In genomic region chr2:197140045-197140444, GRCh38 we compare ENCODE assay signal across 25 cellular contexts.
DNase-seq lines count a peak whose midpoint lies in the region; ATAC-seq, FAIRE-seq and TF ChIP-seq lines count a peak whose summit lies in the region.
"Had no signal": no experiment of that assay in that cellular context is flagged by ENCODE, and none has a peak within 500 bp of the region (broad histone marks: within the 10 kb centered on the region; RNA-seq: fewer than 3 reads in every experiment).

No MANE protein-coding gene starts in this region.

- H3K4me1 Mint-ChIP-seq in activated CD4-positive, alpha-beta memory T cell treated with anti-CD3 and anti-CD28 coated beads, Interleukin-2, amount 10 ng/mL, durations not matched to agents 7 days and 5 days: peaks cover 79% of the 10 kb centered on the region
- peaks cover 71% of the 10 kb centered on the region for H3K4me1 Mint-ChIP-seq in activated CD4-positive, alpha-beta memory T cell treated with anti-CD3 and anti-CD28 coated beads for 36 hours (ENCODE audit: low read depth)
- H3K4me1 Mint-ChIP-seq in activated T-helper 17 cell treated with anti-CD3 and anti-CD28 coated beads, Interleukin-2, amount 50 U/mL, for 72 hours: peaks cover 52% of the 10 kb centered on the region
- H3K4me1 Mint-ChIP-seq in natural killer cell treated with Interleukin-12 subunit alpha and Interleukin-12 subunit beta and Interleukin-15 and Interleukin-18, amount 100 ng/mL, for 72 hours (ENCODE audit: low read depth in 2 of 2): peaks cover 71 to 80% of the 10 kb centered on the region in 2 donors

- DNase-seq in activated CD4-positive, alpha-beta memory T cell treated with anti-CD3 and anti-CD28 coated beads, Interleukin-2, amount 10 ng/mL, durations not matched to agents 7 days and 5 days: no peak
- no peak for DNase-seq in activated CD4-positive, alpha-beta memory T cell treated with anti-CD3 and anti-CD28 coated beads for 36 hours
- DNase-seq in natural killer cell treated with Interleukin-12 subunit alpha and Interleukin-12 subunit beta and Interleukin-15 and Interleukin-18, amount 100 ng/mL, for 72 hours (ENCODE audit: low spot score): no peak
- DNase-seq in frontal cortex (ENCODE audit: low spot score in 2 of 2) (no peak), hepatocyte (ENCODE audit: low spot score) (no peak), lower leg skin (ENCODE audit: low spot score in 2 of 2) (no peak)
- DNase-seq: aorta; BE2C; central memory CD4-positive, alpha-beta T cell; foreskin fibroblast; hypothalamus; MM.1S; NCI-H146; NCI-H2171 treated with DMSO at 0.1 percent for 48 hours; retina; Right ventricle myocardium superior had no signal

- intact Hi-C loops in activated CD4-positive, alpha-beta memory T cell treated with anti-CD3 and anti-CD28 coated beads for 36 hours (cut with micrococcal nuclease): no loop called here
- intact Hi-C loops in lower leg skin (cut with DNase I; ENCODE audit: low total_unique reads): loop anchor here (5.0 kb wide), 1 partner anchor 757 kb away; no protein-coding TSS in a partner anchor

- H3K79me2 ChIP-seq in hepatocyte: no peaks in the 10 kb centered on the region

- peaks cover 54% of the 10 kb centered on the region for H3K36me3 Mint-ChIP-seq in activated CD4-positive, alpha-beta memory T cell treated with anti-CD3 and anti-CD28 coated beads, Interleukin-2, amount 10 ng/mL, durations not matched to agents 7 days and 5 days (ENCODE audit: low read depth)
- H3K36me3 Mint-ChIP-seq in activated CD4-positive, alpha-beta memory T cell treated with anti-CD3 and anti-CD28 coated beads for 36 hours: peaks cover 24% of the 10 kb centered on the region
- peaks cover 57% of the 10 kb centered on the region for H3K36me3 Mint-ChIP-seq in activated T-helper 17 cell treated with anti-CD3 and anti-CD28 coated beads, Interleukin-2, amount 50 U/mL, for 72 hours (ENCODE audit: low read depth)
- H3K36me3 Mint-ChIP-seq in natural killer cell treated with Interleukin-12 subunit alpha and Interleukin-12 subunit beta and Interleukin-15 and Interleukin-18, amount 100 ng/mL, for 72 hours: peaks cover 20% of the 10 kb centered on the region

- no peaks in the 10 kb centered on the region for H3K4me1 ChIP-seq in hepatocyte (ENCODE audit: insufficient read depth)

- H3K9me3 ChIP-seq in hepatocyte (ENCODE audit: low read depth): no peaks in the 10 kb centered on the region
- H3K9me3 ChIP-seq: BE2C, vagina had no signal

- no peak for TF ChIP-seq POLR2A in lower leg skin (IDR thresholded peaks at IDR 0.05)

- no peaks in the 10 kb centered on the region for H3K36me3 ChIP-seq in hepatocyte (replicated peaks; ENCODE audit: insufficient read depth, low read depth)
- H3K36me3 ChIP-seq: BE2C, vagina had no signal

- H3K27ac Mint-ChIP-seq in activated CD4-positive, alpha-beta memory T cell treated with anti-CD3 and anti-CD28 coated beads, Interleukin-2, amount 10 ng/mL, durations not matched to agents 7 days and 5 days: peak overlapping the region; percentile 60
- no peak overlapping the region for H3K27ac Mint-ChIP-seq in activated CD4-positive, alpha-beta memory T cell treated with anti-CD3 and anti-CD28 coated beads for 36 hours
- no peak overlapping the region for H3K27ac Mint-ChIP-seq in activated T-helper 17 cell treated with anti-CD3 and anti-CD28 coated beads, Interleukin-2, amount 50 U/mL, for 72 hours
- H3K27ac Mint-ChIP-seq in natural killer cell treated with Interleukin-12 subunit alpha and Interleukin-12 subunit beta and Interleukin-15 and Interleukin-18, amount 100 ng/mL, for 72 hours: peak overlapping the region; percentile 81 to 89

- H3K27me3 ChIP-seq in hepatocyte: no peaks in the 10 kb centered on the region
- H3K27me3 ChIP-seq: BE2C, vagina had no signal

- H3K4me3 ChIP-seq in hepatocyte: no peak overlapping the region
- H3K4me3 ChIP-seq in lower leg skin (ENCODE audit: low read depth, poor library complexity, severe bottlenecking): no peak overlapping the region
- H3K4me3 ChIP-seq: lung, vagina had no signal

- POLR2A ChIA-PET in activated CD4-positive, alpha-beta memory T cell treated with anti-CD3 and anti-CD28 coated beads, Interleukin-2, amount 10 ng/mL, durations not matched to agents 7 days and 5 days (lab: Charles Lee): interaction anchor here (1.4 to 1.9 kb wide), 5 partner anchors 9 to 168 kb away, joined by 4 to 6 read pairs (median 5); no protein-coding TSS in a partner anchor
- POLR2A ChIA-PET in activated CD4-positive, alpha-beta memory T cell treated with anti-CD3 and anti-CD28 coated beads for 36 hours (lab: Charles Lee): interaction anchor here (0.6 kb wide), 1 partner anchor 149 kb away, joined by 3 read pairs; no protein-coding TSS in a partner anchor

- no peak overlapping the region for H2AFZ ChIP-seq in hepatocyte

- WGBS in hepatocyte (ENCODE audit: low lambda C conversion rate, missing lambda C conversion rate): 96% methylated on average over 1 of the region's 1 CpG
- 96 to 97% methylated on average over 1 of the region's 1 CpG for WGBS in lower leg skin, 2 donors

- TF ChIP-seq CTCF in hepatocyte (IDR thresholded peaks at IDR 0.05; ENCODE audit: poor library complexity) (no peak), lower leg skin (IDR thresholded peaks at IDR 0.05) (no peak)

- no peaks in the 10 kb centered on the region for H3K9me3 Mint-ChIP-seq in activated CD4-positive, alpha-beta memory T cell treated with anti-CD3 and anti-CD28 coated beads, Interleukin-2, amount 10 ng/mL, durations not matched to agents 7 days and 5 days
- H3K9me3 Mint-ChIP-seq in activated CD4-positive, alpha-beta memory T cell treated with anti-CD3 and anti-CD28 coated beads for 36 hours: no peaks in the 10 kb centered on the region
- no peaks in the 10 kb centered on the region for H3K9me3 Mint-ChIP-seq in activated T-helper 17 cell treated with anti-CD3 and anti-CD28 coated beads, Interleukin-2, amount 50 U/mL, for 72 hours
- H3K9me3 Mint-ChIP-seq in natural killer cell treated with Interleukin-12 subunit alpha and Interleukin-12 subunit beta and Interleukin-15 and Interleukin-18, amount 100 ng/mL, for 72 hours: no peaks in the 10 kb centered on the region

- H3K27me3 Mint-ChIP-seq in activated CD4-positive, alpha-beta memory T cell treated with anti-CD3 and anti-CD28 coated beads, Interleukin-2, amount 10 ng/mL, durations not matched to agents 7 days and 5 days: no peaks in the 10 kb centered on the region
- H3K27me3 Mint-ChIP-seq in activated CD4-positive, alpha-beta memory T cell treated with anti-CD3 and anti-CD28 coated beads for 36 hours: no peaks in the 10 kb centered on the region
- no peaks in the 10 kb centered on the region for H3K27me3 Mint-ChIP-seq in activated T-helper 17 cell treated with anti-CD3 and anti-CD28 coated beads, Interleukin-2, amount 50 U/mL, for 72 hours
- no peaks in the 10 kb centered on the region for H3K27me3 Mint-ChIP-seq in natural killer cell treated with Interleukin-12 subunit alpha and Interleukin-12 subunit beta and Interleukin-15 and Interleukin-18, amount 100 ng/mL, for 72 hours

- H4K20me1 ChIP-seq in hepatocyte (ENCODE audit: insufficient read depth, poor library complexity, severe bottlenecking): no peaks in the 10 kb centered on the region

- H3K9me2 ChIP-seq in hepatocyte (replicated peaks; ENCODE audit: insufficient read depth): no peaks in the 10 kb centered on the region

- ATAC-seq in GM19452 (IDR thresholded peaks at IDR 0.05; ENCODE audit: unreplicated experiment): peak; percentile 53
- ATAC-seq in activated T-helper 17 cell treated with anti-CD3 and anti-CD28 coated beads, Interleukin-2, amount 50 U/mL, for 72 hours (replicated peaks): no peak
- peak; percentile 60 to 62 for ATAC-seq in natural killer cell treated with Interleukin-12 subunit alpha and Interleukin-12 subunit beta and Interleukin-15 and Interleukin-18, amount 100 ng/mL, for 72 hours

- FAIRE-seq in frontal cortex (lab: Jason Lieb, UNC): no peak
- FAIRE-seq: A204.1, D721Med, GM19239, H1, keratinocyte had no signal

- H3K4me3 Mint-ChIP-seq in activated CD4-positive, alpha-beta memory T cell treated with anti-CD3 and anti-CD28 coated beads, Interleukin-2, amount 10 ng/mL, durations not matched to agents 7 days and 5 days: no peak overlapping the region
- H3K4me3 Mint-ChIP-seq in activated CD4-positive, alpha-beta memory T cell treated with anti-CD3 and anti-CD28 coated beads for 36 hours: no peak overlapping the region
- peak overlapping the region; percentile 17 for H3K4me3 Mint-ChIP-seq in activated T-helper 17 cell treated with anti-CD3 and anti-CD28 coated beads, Interleukin-2, amount 50 U/mL, for 72 hours
- peak overlapping the region; percentile 10 for H3K4me3 Mint-ChIP-seq in natural killer cell treated with Interleukin-12 subunit alpha and Interleukin-12 subunit beta and Interleukin-15 and Interleukin-18, amount 100 ng/mL, for 72 hours

- no peak overlapping the region for H3K4me2 ChIP-seq in hepatocyte

- H3K27ac ChIP-seq in hepatocyte: no peak overlapping the region
- H3K27ac ChIP-seq: vagina had no signal

- CTCF ChIA-PET in activated CD4-positive, alpha-beta memory T cell treated with anti-CD3 and anti-CD28 coated beads, Interleukin-2, amount 10 ng/mL, durations not matched to agents 7 days and 5 days (lab: Charles Lee): interaction anchor here (1.2 kb wide), 1 partner anchor 9 kb away, joined by 3 read pairs; no protein-coding TSS in a partner anchor
- CTCF ChIA-PET in activated CD4-positive, alpha-beta memory T cell treated with anti-CD3 and anti-CD28 coated beads for 36 hours (lab: Charles Lee): interaction anchor here (2.7 to 3.2 kb wide), 2 partner anchors 26 to 28 kb away, joined by 15 to 17 read pairs; no protein-coding TSS in a partner anchor

Comparison
In these comparisons a context has a peak if more than half of its experiments do, and no peak if none do; other contexts are left out.
1. H3K27ac Mint-ChIP-seq: peak in activated CD4-positive, alpha-beta memory T cell treated with anti-CD3 and anti-CD28 coated beads, Interleukin-2, amount 10 ng/mL, durations not matched to agents 7 days and 5 days (single experiment) and natural killer cell treated with Interleukin-12 subunit alpha and Interleukin-12 subunit beta and Interleukin-15 and Interleukin-18, amount 100 ng/mL, for 72 hours (2 of 2); none in activated CD4-positive, alpha-beta memory T cell treated with anti-CD3 and anti-CD28 coated beads for 36 hours (single experiment) and activated T-helper 17 cell treated with anti-CD3 and anti-CD28 coated beads, Interleukin-2, amount 50 U/mL, for 72 hours (single experiment).
2. H3K4me3 Mint-ChIP-seq: peak in activated T-helper 17 cell treated with anti-CD3 and anti-CD28 coated beads, Interleukin-2, amount 50 U/mL, for 72 hours (single experiment) and natural killer cell treated with Interleukin-12 subunit alpha and Interleukin-12 subunit beta and Interleukin-15 and Interleukin-18, amount 100 ng/mL, for 72 hours (single experiment); none in activated CD4-positive, alpha-beta memory T cell treated with anti-CD3 and anti-CD28 coated beads, Interleukin-2, amount 10 ng/mL, durations not matched to agents 7 days and 5 days (single experiment) and activated CD4-positive, alpha-beta memory T cell treated with anti-CD3 and anti-CD28 coated beads for 36 hours (single experiment).